Comparison of ENCODE assay signal across 14 cellular contexts in the genomic region with DNA sequence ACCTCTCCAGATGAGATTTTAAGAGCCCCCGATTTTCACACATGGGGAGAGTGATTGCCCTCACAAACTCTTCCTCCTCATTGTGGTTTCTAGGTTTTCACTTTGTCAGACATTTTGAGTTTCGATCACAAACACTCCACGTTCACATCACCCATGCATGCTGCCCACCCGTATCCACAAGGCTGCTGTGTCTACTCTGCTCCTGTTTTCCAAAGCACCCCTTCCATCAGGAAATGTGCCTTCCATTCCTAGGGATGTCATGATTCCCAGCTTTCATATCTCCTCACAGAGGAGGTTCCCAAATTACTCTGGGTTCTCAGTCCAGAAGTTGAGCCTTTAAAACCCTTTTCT. TPM values are rescaled to one million over a fixed set of nuclear protein-coding genes. Genes with fewer than 3 reads are reported as not detected.
A peak's percentile ranks its signal among the peaks of the same experiment; 100 is the strongest.
DNase-seq lines count a peak whose midpoint lies in the region; ATAC-seq and TF ChIP-seq lines count a peak whose summit lies in the region.
"Had no signal": no experiment of that assay in that cellular context is flagged by ENCODE, and none has a peak within 500 bp of the region (broad histone marks: within the 10 kb centered on the region; RNA-seq: fewer than 3 reads in every experiment).

No MANE protein-coding gene starts in this region.

- TF ChIP-seq CTCF in psoas muscle (IDR thresholded peaks at IDR 0.05): no peak
- TF ChIP-seq CTCF in brain microvascular endothelial cell (IDR thresholded peaks at IDR 0.05; ENCODE audit: low read depth, low read length, missing control alignments): no peak

- peaks cover 5% of the 10 kb centered on the region for H3K4me1 ChIP-seq in psoas muscle
- H3K4me1 ChIP-seq: Caco-2, testis had no signal

- ATAC-seq in psoas muscle: no peak

- H3K4me1 Mint-ChIP-seq in T-helper 1 cell treated with Interleukin-12 subunit alpha and Interleukin-12 subunit beta and Interleukin-4 antibody, amounts not matched to agents 30 μg/mL and 1 μg/mL, for 36 hours (ENCODE audit: low read depth): peaks cover 60% of the 10 kb centered on the region
- peaks cover 41 to 63% (median 62%) of the 10 kb centered on the region in 3 donors for H3K4me1 Mint-ChIP-seq in IgD-negative memory B cell

- H3K27ac Mint-ChIP-seq in T-helper 1 cell treated with Interleukin-12 subunit alpha and Interleukin-12 subunit beta and Interleukin-4 antibody, amounts not matched to agents 30 μg/mL and 1 μg/mL, for 36 hours: no peak overlapping the region
- peak overlapping the region in 2 of 3 donors; percentile 81 to 83 for H3K27ac Mint-ChIP-seq in IgD-negative memory B cell

- in situ Hi-C loops in brain microvascular endothelial cell (cut with HindIII; ENCODE audit: low pct_ligation_motif_present, low sequenced_read_pairs): no loop called here

- H3K4me3 ChIP-seq in psoas muscle: no peak overlapping the region
- H3K4me3 ChIP-seq in brain microvascular endothelial cell (ENCODE audit: low read depth, low read length): no peak overlapping the region
- H3K4me3 ChIP-seq: testis had no signal

- H3K27me3 Mint-ChIP-seq in T-helper 1 cell treated with Interleukin-12 subunit alpha and Interleukin-12 subunit beta and Interleukin-4 antibody, amounts not matched to agents 30 μg/mL and 1 μg/mL, for 36 hours (ENCODE audit: low read depth): peaks cover 12% of the 10 kb centered on the region
- H3K27me3 Mint-ChIP-seq in IgD-negative memory B cell: peaks cover 2% of the 10 kb centered on the region

- peak overlapping the region; percentile 76 for H3K4me3 Mint-ChIP-seq in T-helper 1 cell treated with Interleukin-12 subunit alpha and Interleukin-12 subunit beta and Interleukin-4 antibody, amounts not matched to agents 30 μg/mL and 1 μg/mL, for 36 hours
- H3K4me3 Mint-ChIP-seq in IgD-negative memory B cell: peak overlapping the region in 2 of 4 donors; percentile 53 to 76

- H3K9me3 ChIP-seq in psoas muscle: peaks cover 4% of the 10 kb centered on the region
- H3K9me3 ChIP-seq: Caco-2, testis had no signal

- WGBS in psoas muscle, 3 donors: 75 to 78% (median 76%) methylated on average over 4 of the region's 4 CpGs

- H3K36me3 ChIP-seq in psoas muscle (ENCODE audit: insufficient read depth in 1 of 2, low read depth in 1 of 2) (no peaks in the 10 kb centered on the region), brain microvascular endothelial cell (replicated peaks) (no peaks in the 10 kb centered on the region)

- intact Hi-C loops in psoas muscle (cut with DNase I): no loop called here

- peaks cover 20% of the 10 kb centered on the region for H3K36me3 Mint-ChIP-seq in T-helper 1 cell treated with Interleukin-12 subunit alpha and Interleukin-12 subunit beta and Interleukin-4 antibody, amounts not matched to agents 30 μg/mL and 1 μg/mL, for 36 hours (ENCODE audit: low read depth)
- H3K36me3 Mint-ChIP-seq in IgD-negative memory B cell: peaks cover 2% of the 10 kb centered on the region

- H3K27ac ChIP-seq in cingulate gyrus (ENCODE audit: low read depth, low read length) (peak overlapping the region; percentile 31), psoas muscle (peak overlapping the region; percentile 75), brain microvascular endothelial cell (no peak overlapping the region)
- H3K27ac ChIP-seq: 22Rv1, testis had no signal

- peaks cover 41% of the 10 kb centered on the region for H3K9me3 Mint-ChIP-seq in T-helper 1 cell treated with Interleukin-12 subunit alpha and Interleukin-12 subunit beta and Interleukin-4 antibody, amounts not matched to agents 30 μg/mL and 1 μg/mL, for 36 hours
- peaks cover 7 to 13% (median 9%) of the 10 kb centered on the region in 3 donors for H3K9me3 Mint-ChIP-seq in IgD-negative memory B cell

- DNase-seq in T-helper 1 cell (no peak), psoas muscle (no peak), NAMALWA (ENCODE audit: low spot score) (no peak), brain microvascular endothelial cell (no peak)
- no peak for DNase-seq in NK-92 treated with Interleukin-12 subunit alpha and Interleukin-12 subunit beta, amount 100 ng/mL, for 24 hours (lab: John Stamatoyannopoulos, UW)
- DNase-seq: Caco-2, NCI-H1092, NCI-H446, testis had no signal

- H3K27me3 ChIP-seq in psoas muscle (ENCODE audit: insufficient read depth in 3 of 3, low read length in 2 of 3): peaks cover 0 to 8% (median 0%) of the 10 kb centered on the region in 3 donors
- H3K27me3 ChIP-seq in brain microvascular endothelial cell (replicated peaks): no peaks in the 10 kb centered on the region
- H3K27me3 ChIP-seq: testis had no signal

RNA-seq across cellular contexts. Expression of gene CEACAM21, which starts 45.8 kb away (rescaled TPM):
- polyA plus RNA-seq in IgD-negative memory B cell (30.8 TPM), psoas muscle (under 1 TPM; 0.05 to 0.48 (median 0.20) TPM)
- total RNA-seq in psoas muscle: under 1 TPM in 2 of 4 donors, not detected in 2; 0.21 to 0.28 TPM
- total RNA-seq: Caco-2 had no signal
- polyA plus RNA-seq: keratinocyte had no signal

Comparison
In these comparisons a context has a peak if more than half of its experiments do, and no peak if none do; other contexts are left out.
1. RNA of gene CEACAM21, which starts 45.8 kb away (polyA plus RNA-seq): 30.8 TPM in IgD-negative memory B cell (single experiment); 0.05 to 0.48 TPM in psoas muscle; every median in the first group is over 10 times any median in the second.